ENCODE assay signal across 11 cellular contexts in genomic region chr6:5506575-5506974, GRCh38.
A peak's percentile ranks its signal among the peaks of the same experiment; 100 is the strongest.
DNase-seq lines count a peak whose midpoint lies in the region; ATAC-seq and TF ChIP-seq lines count a peak whose summit lies in the region.
"Had no signal": no experiment of that assay in that cellular context is flagged by ENCODE, and none has a peak within 500 bp of the region (broad histone marks: within the 10 kb centered on the region; RNA-seq: fewer than 3 reads in every experiment).

No MANE protein-coding gene starts in this region.

- ATAC-seq in GM19455 (IDR thresholded peaks at IDR 0.05; ENCODE audit: unreplicated experiment) (peak; percentile 22), HG03064 (IDR thresholded peaks at IDR 0.05; ENCODE audit: low read depth, unreplicated experiment) (peak; percentile 30)
- ATAC-seq: Right ventricle myocardium inferior had no signal

- CTCF ChIA-PET in GM10248 (lab: Yijun Ruan, JAX): interaction anchor here (0.8 to 1.6 kb wide), 5 partner anchors 8 to 60 kb away, joined by 3 to 6 read pairs (median 3); no protein-coding TSS in a partner anchor

- peak; percentile 20 for DNase-seq in GM10248 (ENCODE audit: extremely low spot score)
- DNase-seq in activated naive CD8-positive, alpha-beta T cell treated with anti-CD3 and anti-CD28 coated beads for 36 hours: no peak
- DNase-seq in iPS-NIHi11 (ENCODE audit: low spot score): no peak
- DNase-seq in NCI-H2196 (lab: John Stamatoyannopoulos, UW; ENCODE audit: unreplicated experiment): no peak
- no peak for DNase-seq in NCI-H2081 treated with DMSO at 0.1 percent for 48 hours (lab: John Stamatoyannopoulos, UW)
- no peak for DNase-seq in AG20443 (ENCODE audit: low spot score)
- DNase-seq: Calu3, NCI-H1417 treated with DMSO at 0.1 percent for 48 hours had no signal

- peak overlapping the region; percentile 42 for H3K4me3 Mint-ChIP-seq in activated naive CD8-positive, alpha-beta T cell treated with anti-CD3 and anti-CD28 coated beads for 36 hours

- no peaks in the 10 kb centered on the region for H3K9me3 Mint-ChIP-seq in activated naive CD8-positive, alpha-beta T cell treated with anti-CD3 and anti-CD28 coated beads for 36 hours

- POLR2A ChIA-PET in GM10248 (lab: Yijun Ruan, JAX): no interaction called here

- H3K4me1 Mint-ChIP-seq in activated naive CD8-positive, alpha-beta T cell treated with anti-CD3 and anti-CD28 coated beads for 36 hours: peaks cover 24% of the 10 kb centered on the region

- H3K36me3 Mint-ChIP-seq in activated naive CD8-positive, alpha-beta T cell treated with anti-CD3 and anti-CD28 coated beads for 36 hours: peaks cover 8% of the 10 kb centered on the region

- no peaks in the 10 kb centered on the region for H3K27me3 Mint-ChIP-seq in activated naive CD8-positive, alpha-beta T cell treated with anti-CD3 and anti-CD28 coated beads for 36 hours

- no peak for TF ChIP-seq CTCF in GM10248 (IDR thresholded peaks at IDR 0.05; ENCODE audit: control extremely low read depth, extremely low read depth, low read depth, missing control alignments)

- H3K27ac Mint-ChIP-seq in activated naive CD8-positive, alpha-beta T cell treated with anti-CD3 and anti-CD28 coated beads for 36 hours: peak overlapping the region; percentile 67
